16 cellular contexts compared by ENCODE assay signal in the genomic region with DNA sequence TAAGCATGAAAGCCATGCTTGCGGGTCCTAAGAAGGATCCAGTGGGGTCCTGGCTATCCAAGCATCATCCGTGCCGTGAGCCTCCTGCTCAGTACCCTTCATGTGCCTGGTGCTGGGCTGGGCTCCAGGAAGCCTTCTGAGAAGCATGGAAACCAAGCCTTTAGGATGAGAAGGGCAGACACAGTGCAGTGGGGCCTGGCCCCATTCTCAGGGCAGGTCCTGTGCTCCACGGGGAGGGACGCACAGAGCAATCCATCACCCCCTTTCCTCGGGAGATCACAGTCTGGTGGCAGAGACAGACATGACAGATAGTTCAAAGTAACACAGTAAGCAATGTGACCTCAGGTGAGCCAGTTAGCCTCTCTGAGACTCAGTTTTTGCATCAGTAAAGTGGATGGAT.
DNase-seq lines count a peak whose midpoint lies in the region; TF ChIP-seq lines count a peak whose summit lies in the region.
"Had no signal": no experiment of that assay in that cellular context is flagged by ENCODE, and none has a peak within 500 bp of the region (broad histone marks: within the 10 kb centered on the region; RNA-seq: fewer than 3 reads in every experiment).

No MANE protein-coding gene starts in this region.

- DNase-seq in GM23248 = no peak
- DNase-seq in endodermal cell = peak; percentile 40
- DNase-seq in neural crest cell (ENCODE audit: low read depth, low spot score) = no peak
- DNase-seq in NCI-H526 treated with DMSO at 0.1 percent for 48 hours (lab: John Stamatoyannopoulos, UW) = no peak
- no peak for DNase-seq in RWPE1 (ENCODE audit: low spot score)
- DNase-seq in colonic mucosa = no peak
- DNase-seq: activated CD4-positive, alpha-beta memory T cell treated with anti-CD3 and anti-CD28 coated beads for 36 hours; activated naive CD8-positive, alpha-beta T cell treated with anti-CD3 and anti-CD28 coated beads, Interleukin-2, amount 10 ng/mL, durations not matched to agents 7 days and 5 days; activated T-cell treated with anti-CD3 and anti-CD28 coated beads, Interleukin-2, amount 50 U/mL, for 1 hour; NCI-H1092 treated with DMSO at 0.1 percent for 48 hours; NCI-H524; Right ventricle myocardium superior had no signal

- in situ Hi-C loops in GM23248 (cut with MboI) = no loop called here

- no peaks in the 10 kb centered on the region for H3K9me3 ChIP-seq in GM23248 (ENCODE audit: low read depth)
- H3K9me3 ChIP-seq in OCI-LY1 (ENCODE audit: low read length) = no peaks in the 10 kb centered on the region
- H3K9me3 ChIP-seq in endodermal cell (ENCODE audit: control insufficient read depth, low read length) = no peaks in the 10 kb centered on the region
- no peaks in the 10 kb centered on the region for H3K9me3 ChIP-seq in colonic mucosa
- H3K9me3 ChIP-seq: body of pancreas had no signal

- H4K20me1 ChIP-seq in GM23248 (ENCODE audit: insufficient read depth) (no peaks in the 10 kb centered on the region), OCI-LY1 (ENCODE audit: insufficient read depth, low read length) (no peaks in the 10 kb centered on the region)

- WGBS in GM23248 (ENCODE audit: low coverage in 1 of 2, low lambda C conversion rate in 2 of 2, missing lambda C conversion rate in 2 of 2), 2 experiments = 81 to 84% methylated on average over 6 of the region's 6 CpGs
- WGBS in endodermal cell (ENCODE audit: insufficient coverage in 1 of 2, insufficient read length in 1 of 2), 2 experiments = 87 to 93% methylated on average over 6 of the region's 6 CpGs

- no peaks in the 10 kb centered on the region for H3K9me2 ChIP-seq in GM23248 (ENCODE audit: insufficient read depth)
- H3K9me2 ChIP-seq in OCI-LY1 (ENCODE audit: low read depth, low read length) = no peaks in the 10 kb centered on the region

- H3K36me3 Mint-ChIP-seq in endodermal cell (ENCODE audit: low read depth) = no peaks in the 10 kb centered on the region
- H3K36me3 Mint-ChIP-seq in neural crest cell (ENCODE audit: low read depth) = peaks cover 6% of the 10 kb centered on the region
- H3K36me3 Mint-ChIP-seq: stimulated activated memory B cell treated with anti-CD40 and anti-IgM and Interleukin-4, amounts not matched to agents 10 μg/mL and 1 μg/mL and 100 μg/mL, for 72 hours; type B pancreatic cell had no signal

- H3K4me1 Mint-ChIP-seq in endodermal cell = peaks cover 21% of the 10 kb centered on the region
- H3K4me1 Mint-ChIP-seq in neural crest cell = peaks cover 77% of the 10 kb centered on the region
- H3K4me1 Mint-ChIP-seq: stimulated activated memory B cell treated with anti-CD40 and anti-IgM and Interleukin-4, amounts not matched to agents 10 μg/mL and 1 μg/mL and 100 μg/mL, for 72 hours had no signal

- intact Hi-C loops in colonic mucosa (cut with DNase I) = no loop called here

- CTCF ChIA-PET in RWPE1 (lab: Yijun Ruan, JAX) = no interaction called here

- H3K27ac ChIP-seq in GM23248 = no peak overlapping the region
- H3K27ac ChIP-seq in OCI-LY1 (ENCODE audit: low read depth, low read length, poor library complexity, severe bottlenecking) = no peak overlapping the region
- H3K27ac ChIP-seq in endodermal cell (ENCODE audit: low read depth, low read length) = no peak overlapping the region
- no peak overlapping the region for H3K27ac ChIP-seq in RWPE1
- no peak overlapping the region for H3K27ac ChIP-seq in colonic mucosa
- H3K27ac ChIP-seq: body of pancreas had no signal

- H3K9ac ChIP-seq in GM23248 (no peak overlapping the region), OCI-LY1 (ENCODE audit: low read length) (peak overlapping the region; percentile 28; the same call in 1 of the 2 replicates), endodermal cell (ENCODE audit: extremely low read depth, low read length, poor library complexity, severe bottlenecking) (no peak overlapping the region), colonic mucosa (ENCODE audit: low read depth in 2 of 2, low read length in 2 of 2) (peak overlapping the region in 1 of 2 donors; percentile 57)

- POLR2A ChIA-PET in RWPE1 (lab: Yijun Ruan, JAX; ENCODE audit: low non-redundant PET) = no interaction called here

- no peak for TF ChIP-seq CTCF in OCI-LY1 (IDR thresholded peaks at IDR 0.05; ENCODE audit: low read length)
- no peak for TF ChIP-seq CTCF in endodermal cell (conservative IDR thresholded peaks at IDR 0.05)
- TF ChIP-seq CTCF in neural crest cell (conservative IDR thresholded peaks at IDR 0.05) = no peak
- TF ChIP-seq CTCF in RWPE1 (conservative IDR thresholded peaks at IDR 0.05; ENCODE audit: low read depth) = no peak
- no peak for TF ChIP-seq CTCF in colonic mucosa (IDR thresholded peaks at IDR 0.05)

- H3K36me3 ChIP-seq in GM23248 (ENCODE audit: low read depth) = no peaks in the 10 kb centered on the region
- H3K36me3 ChIP-seq in OCI-LY1 (ENCODE audit: insufficient read depth, low read length) = no peaks in the 10 kb centered on the region
- no peaks in the 10 kb centered on the region for H3K36me3 ChIP-seq in endodermal cell (ENCODE audit: control insufficient read depth, insufficient read depth, low read length)
- peaks cover 6% of the 10 kb centered on the region for H3K36me3 ChIP-seq in colonic mucosa

- H3K9me3 Mint-ChIP-seq in endodermal cell (no peaks in the 10 kb centered on the region), neural crest cell (no peaks in the 10 kb centered on the region)
- H3K9me3 Mint-ChIP-seq: activated CD4-positive, alpha-beta memory T cell treated with anti-CD3 and anti-CD28 coated beads for 36 hours; activated naive CD8-positive, alpha-beta T cell treated with anti-CD3 and anti-CD28 coated beads, Interleukin-2, amount 10 ng/mL, durations not matched to agents 7 days and 5 days; stimulated activated memory B cell treated with anti-CD40 and anti-IgM and Interleukin-4, amounts not matched to agents 10 μg/mL and 1 μg/mL and 100 μg/mL, for 72 hours; type B pancreatic cell had no signal

- H3K79me2 ChIP-seq in GM23248 (ENCODE audit: insufficient read depth) = no peaks in the 10 kb centered on the region
- no peaks in the 10 kb centered on the region for H3K79me2 ChIP-seq in OCI-LY1 (ENCODE audit: insufficient read depth, low read length)

- H3K4me2 ChIP-seq in GM23248 (ENCODE audit: unreplicated experiment) = no peak overlapping the region
- peak overlapping the region; percentile 56; the same call in 1 of the 2 replicates for H3K4me2 ChIP-seq in OCI-LY1 (ENCODE audit: low read length)

- H3K4me3 Mint-ChIP-seq in endodermal cell = no peak overlapping the region
- no peak overlapping the region for H3K4me3 Mint-ChIP-seq in neural crest cell
- H3K4me3 Mint-ChIP-seq: activated CD4-positive, alpha-beta memory T cell treated with anti-CD3 and anti-CD28 coated beads for 36 hours; activated naive CD8-positive, alpha-beta T cell treated with anti-CD3 and anti-CD28 coated beads, Interleukin-2, amount 10 ng/mL, durations not matched to agents 7 days and 5 days; stimulated activated memory B cell treated with anti-CD40 and anti-IgM and Interleukin-4, amounts not matched to agents 10 μg/mL and 1 μg/mL and 100 μg/mL, for 72 hours; type B pancreatic cell had no signal

- no peaks in the 10 kb centered on the region for H3F3A ChIP-seq in GM23248 (ENCODE audit: insufficient read depth)
- no peaks in the 10 kb centered on the region for H3F3A ChIP-seq in OCI-LY1 (ENCODE audit: insufficient read depth, low read length)

- H3K27ac Mint-ChIP-seq in endodermal cell (peak overlapping the region; percentile 39), neural crest cell (ENCODE audit: unreplicated experiment) (peak overlapping the region; percentile 69)
- H3K27ac Mint-ChIP-seq: activated CD4-positive, alpha-beta memory T cell treated with anti-CD3 and anti-CD28 coated beads for 36 hours; stimulated activated memory B cell treated with anti-CD40 and anti-IgM and Interleukin-4, amounts not matched to agents 10 μg/mL and 1 μg/mL and 100 μg/mL, for 72 hours; type B pancreatic cell had no signal

- H3K27me3 ChIP-seq in GM23248 (replicated peaks; ENCODE audit: insufficient read depth) = no peaks in the 10 kb centered on the region
- H3K27me3 ChIP-seq in OCI-LY1 (ENCODE audit: insufficient read depth, low read length) = no peaks in the 10 kb centered on the region
- H3K27me3 ChIP-seq in endodermal cell (ENCODE audit: control insufficient read depth, insufficient read depth, low read length, poor library complexity, severe bottlenecking) = no peaks in the 10 kb centered on the region
- H3K27me3 ChIP-seq in colonic mucosa = no peaks in the 10 kb centered on the region
- H3K27me3 ChIP-seq: body of pancreas had no signal

- H3K4me1 ChIP-seq in GM23248 (ENCODE audit: insufficient read depth) (no peaks in the 10 kb centered on the region; the same call in 1 of the 2 replicates), OCI-LY1 (ENCODE audit: insufficient read depth, low read length, severe bottlenecking) (peaks cover 9% of the 10 kb centered on the region), endodermal cell (ENCODE audit: control insufficient read depth, insufficient read depth, low read length) (peaks cover 2% of the 10 kb centered on the region), colonic mucosa (no peaks in the 10 kb centered on the region)

- H3K4me3 ChIP-seq in GM23248 = no peak overlapping the region
- H3K4me3 ChIP-seq in OCI-LY1 (ENCODE audit: low read depth, low read length, poor library complexity, severe bottlenecking) = peak overlapping the region; percentile 40
- no peak overlapping the region for H3K4me3 ChIP-seq in endodermal cell (ENCODE audit: low read length)
- H3K4me3 ChIP-seq in colonic mucosa = no peak overlapping the region
- H3K4me3 ChIP-seq: body of pancreas had no signal

- H3K27me3 Mint-ChIP-seq in endodermal cell (ENCODE audit: insufficient read depth) (no peaks in the 10 kb centered on the region), neural crest cell (ENCODE audit: low read depth) (no peaks in the 10 kb centered on the region)
- H3K27me3 Mint-ChIP-seq: activated CD4-positive, alpha-beta memory T cell treated with anti-CD3 and anti-CD28 coated beads for 36 hours; activated naive CD8-positive, alpha-beta T cell treated with anti-CD3 and anti-CD28 coated beads, Interleukin-2, amount 10 ng/mL, durations not matched to agents 7 days and 5 days; stimulated activated memory B cell treated with anti-CD40 and anti-IgM and Interleukin-4, amounts not matched to agents 10 μg/mL and 1 μg/mL and 100 μg/mL, for 72 hours had no signal

- H2AFZ ChIP-seq in GM23248 (peak overlapping the region; percentile 72), OCI-LY1 (ENCODE audit: low read length) (no peak overlapping the region)
